ENCODE assay signal across 2 cellular contexts in the genomic region with DNA sequence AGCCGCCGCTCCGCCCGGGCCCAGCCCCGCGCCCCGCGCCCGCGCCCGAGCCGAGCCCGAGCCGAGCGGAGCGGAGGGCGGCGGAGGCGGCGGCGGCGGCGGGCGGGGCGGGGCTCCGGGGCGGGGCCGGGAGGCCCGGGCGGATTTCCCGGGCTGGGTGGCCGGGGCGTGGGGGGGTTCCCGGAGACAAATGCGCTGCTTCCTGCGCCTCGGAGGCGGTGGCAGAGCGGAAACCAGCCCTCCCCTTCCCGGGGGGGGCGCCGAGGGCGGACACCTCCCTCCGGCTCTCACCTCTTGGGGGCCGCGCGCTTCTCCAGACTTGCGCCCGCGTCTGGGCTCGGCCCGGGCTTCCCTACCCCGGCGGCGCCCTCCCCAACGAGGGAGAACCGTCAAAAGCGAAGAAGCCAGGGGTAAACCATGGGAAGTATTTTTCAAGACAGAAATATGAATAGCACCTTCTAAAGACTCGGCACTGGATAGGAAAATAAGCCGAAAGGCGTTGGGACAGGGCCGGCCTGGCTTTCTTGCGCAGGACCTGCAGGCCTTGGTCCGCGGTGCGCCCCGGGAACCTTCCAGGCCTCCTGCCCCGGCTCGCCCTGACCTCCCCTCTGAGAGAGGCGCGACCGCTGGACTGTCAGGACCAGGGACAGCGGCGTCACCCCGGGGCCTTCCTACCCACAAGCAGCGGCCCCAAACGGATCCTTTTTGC.
TF ChIP-seq lines count a peak whose summit lies in the region.

A gene (minus strand): TSS at position 79 of the 709 bp plus-strand sequence. CDS start 88 bp downstream, outside the sequence.

TF ChIP-seq in GM23338, 12 proteins besides CTCF, POLR2A, EP300 and RAD21 (continued from another document):
- TF ChIP-seq, protein P1, sequence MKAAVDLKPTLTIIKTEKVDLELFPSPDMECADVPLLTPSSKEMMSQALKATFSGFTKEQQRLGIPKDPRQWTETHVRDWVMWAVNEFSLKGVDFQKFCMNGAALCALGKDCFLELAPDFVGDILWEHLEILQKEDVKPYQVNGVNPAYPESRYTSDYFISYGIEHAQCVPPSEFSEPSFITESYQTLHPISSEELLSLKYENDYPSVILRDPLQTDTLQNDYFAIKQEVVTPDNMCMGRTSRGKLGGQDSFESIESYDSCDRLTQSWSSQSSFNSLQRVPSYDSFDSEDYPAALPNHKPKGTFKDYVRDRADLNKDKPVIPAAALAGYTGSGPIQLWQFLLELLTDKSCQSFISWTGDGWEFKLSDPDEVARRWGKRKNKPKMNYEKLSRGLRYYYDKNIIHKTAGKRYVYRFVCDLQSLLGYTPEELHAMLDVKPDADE (IDR thresholded peaks at IDR 0.05) = no peak
- TF ChIP-seq POLR2AphosphoS5 (IDR thresholded peaks at IDR 0.05; ENCODE audit: low read depth) = no peak
- peak; percentile 60 for TF ChIP-seq EZH2 (IDR thresholded peaks at IDR 0.05; ENCODE audit: low read depth, unreplicated experiment)
- TF ChIP-seq, protein P2, sequence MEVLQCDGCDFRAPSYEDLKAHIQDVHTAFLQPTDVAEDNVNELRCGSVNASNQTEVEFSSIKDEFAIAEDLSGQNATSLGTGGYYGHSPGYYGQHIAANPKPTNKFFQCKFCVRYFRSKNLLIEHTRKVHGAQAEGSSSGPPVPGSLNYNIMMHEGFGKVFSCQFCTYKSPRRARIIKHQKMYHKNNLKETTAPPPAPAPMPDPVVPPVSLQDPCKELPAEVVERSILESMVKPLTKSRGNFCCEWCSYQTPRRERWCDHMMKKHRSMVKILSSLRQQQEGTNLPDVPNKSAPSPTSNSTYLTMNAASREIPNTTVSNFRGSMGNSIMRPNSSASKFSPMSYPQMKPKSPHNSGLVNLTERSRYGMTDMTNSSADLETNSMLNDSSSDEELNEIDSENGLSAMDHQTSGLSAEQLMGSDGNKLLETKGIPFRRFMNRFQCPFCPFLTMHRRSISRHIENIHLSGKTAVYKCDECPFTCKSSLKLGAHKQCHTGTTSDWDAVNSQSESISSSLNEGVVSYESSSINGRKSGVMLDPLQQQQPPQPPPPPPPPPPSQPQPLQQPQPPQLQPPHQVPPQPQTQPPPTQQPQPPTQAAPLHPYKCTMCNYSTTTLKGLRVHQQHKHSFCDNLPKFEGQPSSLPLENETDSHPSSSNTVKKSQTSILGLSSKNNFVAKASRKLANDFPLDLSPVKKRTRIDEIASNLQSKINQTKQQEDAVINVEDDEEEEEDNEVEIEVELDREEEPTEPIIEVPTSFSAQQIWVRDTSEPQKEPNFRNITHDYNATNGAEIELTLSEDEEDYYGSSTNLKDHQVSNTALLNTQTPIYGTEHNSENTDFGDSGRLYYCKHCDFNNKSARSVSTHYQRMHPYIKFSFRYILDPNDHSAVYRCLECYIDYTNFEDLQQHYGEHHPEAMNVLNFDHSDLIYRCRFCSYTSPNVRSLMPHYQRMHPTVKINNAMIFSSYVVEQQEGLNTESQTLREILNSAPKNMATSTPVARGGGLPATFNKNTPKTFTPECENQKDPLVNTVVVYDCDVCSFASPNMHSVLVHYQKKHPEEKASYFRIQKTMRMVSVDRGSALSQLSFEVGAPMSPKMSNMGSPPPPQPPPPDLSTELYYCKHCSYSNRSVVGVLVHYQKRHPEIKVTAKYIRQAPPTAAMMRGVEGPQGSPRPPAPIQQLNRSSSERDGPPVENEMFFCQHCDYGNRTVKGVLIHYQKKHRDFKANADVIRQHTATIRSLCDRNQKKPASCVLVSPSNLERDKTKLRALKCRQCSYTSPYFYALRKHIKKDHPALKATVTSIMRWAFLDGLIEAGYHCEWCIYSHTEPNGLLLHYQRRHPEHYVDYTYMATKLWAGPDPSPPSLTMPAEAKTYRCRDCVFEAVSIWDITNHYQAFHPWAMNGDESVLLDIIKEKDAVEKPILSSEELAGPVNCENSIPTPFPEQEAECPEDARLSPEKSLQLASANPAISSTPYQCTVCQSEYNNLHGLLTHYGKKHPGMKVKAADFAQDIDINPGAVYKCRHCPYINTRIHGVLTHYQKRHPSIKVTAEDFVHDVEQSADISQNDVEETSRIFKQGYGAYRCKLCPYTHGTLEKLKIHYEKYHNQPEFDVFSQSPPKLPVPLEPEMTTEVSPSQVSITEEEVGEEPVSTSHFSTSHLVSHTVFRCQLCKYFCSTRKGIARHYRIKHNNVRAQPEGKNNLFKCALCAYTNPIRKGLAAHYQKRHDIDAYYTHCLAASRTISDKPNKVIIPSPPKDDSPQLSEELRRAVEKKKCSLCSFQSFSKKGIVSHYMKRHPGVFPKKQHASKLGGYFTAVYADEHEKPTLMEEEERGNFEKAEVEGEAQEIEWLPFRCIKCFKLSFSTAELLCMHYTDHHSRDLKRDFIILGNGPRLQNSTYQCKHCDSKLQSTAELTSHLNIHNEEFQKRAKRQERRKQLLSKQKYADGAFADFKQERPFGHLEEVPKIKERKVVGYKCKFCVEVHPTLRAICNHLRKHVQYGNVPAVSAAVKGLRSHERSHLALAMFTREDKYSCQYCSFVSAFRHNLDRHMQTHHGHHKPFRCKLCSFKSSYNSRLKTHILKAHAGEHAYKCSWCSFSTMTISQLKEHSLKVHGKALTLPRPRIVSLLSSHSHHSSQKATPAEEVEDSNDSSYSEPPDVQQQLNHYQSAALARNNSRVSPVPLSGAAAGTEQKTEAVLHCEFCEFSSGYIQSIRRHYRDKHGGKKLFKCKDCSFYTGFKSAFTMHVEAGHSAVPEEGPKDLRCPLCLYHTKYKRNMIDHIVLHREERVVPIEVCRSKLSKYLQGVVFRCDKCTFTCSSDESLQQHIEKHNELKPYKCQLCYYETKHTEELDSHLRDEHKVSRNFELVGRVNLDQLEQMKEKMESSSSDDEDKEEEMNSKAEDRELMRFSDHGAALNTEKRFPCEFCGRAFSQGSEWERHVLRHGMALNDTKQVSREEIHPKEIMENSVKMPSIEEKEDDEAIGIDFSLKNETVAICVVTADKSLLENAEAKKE (CRISPR knock-in tag; IDR thresholded peaks at IDR 0.05) = no peak

TF ChIP-seq in PFSK-1, 5 proteins besides CTCF, POLR2A, EP300 and RAD21 (continued from another document):
- no peak for TF ChIP-seq POLR2AphosphoS5 (IDR thresholded peaks at IDR 0.05; ENCODE audit: low read depth, low read length)
